ENCODE assay signal across 2 cellular contexts in the genomic region with DNA sequence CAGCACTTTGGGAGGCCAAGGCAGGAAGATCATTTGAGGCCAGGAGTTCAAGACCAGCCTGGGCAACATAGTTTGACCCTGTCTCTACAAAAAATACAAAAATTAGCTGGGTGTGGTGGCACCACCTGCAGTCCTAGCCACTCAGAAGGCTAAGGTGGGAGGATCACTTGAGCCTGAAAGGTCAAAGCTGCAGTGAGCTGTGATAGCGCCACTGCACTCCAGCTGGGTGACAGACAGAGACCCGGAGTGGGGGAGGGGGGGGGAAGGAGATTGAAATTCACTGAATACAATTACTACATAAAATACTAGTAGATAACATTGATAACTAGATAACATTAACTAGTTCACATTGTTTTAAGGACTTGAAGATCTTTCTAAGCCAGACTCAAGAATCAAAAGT.
TF ChIP-seq lines count a peak whose summit lies in the region.

No MANE protein-coding gene starts in this region.

TF ChIP-seq in GM23338, 12 proteins besides CTCF, POLR2A, EP300 and RAD21 (continued from another document):
- TF ChIP-seq, protein P1, sequence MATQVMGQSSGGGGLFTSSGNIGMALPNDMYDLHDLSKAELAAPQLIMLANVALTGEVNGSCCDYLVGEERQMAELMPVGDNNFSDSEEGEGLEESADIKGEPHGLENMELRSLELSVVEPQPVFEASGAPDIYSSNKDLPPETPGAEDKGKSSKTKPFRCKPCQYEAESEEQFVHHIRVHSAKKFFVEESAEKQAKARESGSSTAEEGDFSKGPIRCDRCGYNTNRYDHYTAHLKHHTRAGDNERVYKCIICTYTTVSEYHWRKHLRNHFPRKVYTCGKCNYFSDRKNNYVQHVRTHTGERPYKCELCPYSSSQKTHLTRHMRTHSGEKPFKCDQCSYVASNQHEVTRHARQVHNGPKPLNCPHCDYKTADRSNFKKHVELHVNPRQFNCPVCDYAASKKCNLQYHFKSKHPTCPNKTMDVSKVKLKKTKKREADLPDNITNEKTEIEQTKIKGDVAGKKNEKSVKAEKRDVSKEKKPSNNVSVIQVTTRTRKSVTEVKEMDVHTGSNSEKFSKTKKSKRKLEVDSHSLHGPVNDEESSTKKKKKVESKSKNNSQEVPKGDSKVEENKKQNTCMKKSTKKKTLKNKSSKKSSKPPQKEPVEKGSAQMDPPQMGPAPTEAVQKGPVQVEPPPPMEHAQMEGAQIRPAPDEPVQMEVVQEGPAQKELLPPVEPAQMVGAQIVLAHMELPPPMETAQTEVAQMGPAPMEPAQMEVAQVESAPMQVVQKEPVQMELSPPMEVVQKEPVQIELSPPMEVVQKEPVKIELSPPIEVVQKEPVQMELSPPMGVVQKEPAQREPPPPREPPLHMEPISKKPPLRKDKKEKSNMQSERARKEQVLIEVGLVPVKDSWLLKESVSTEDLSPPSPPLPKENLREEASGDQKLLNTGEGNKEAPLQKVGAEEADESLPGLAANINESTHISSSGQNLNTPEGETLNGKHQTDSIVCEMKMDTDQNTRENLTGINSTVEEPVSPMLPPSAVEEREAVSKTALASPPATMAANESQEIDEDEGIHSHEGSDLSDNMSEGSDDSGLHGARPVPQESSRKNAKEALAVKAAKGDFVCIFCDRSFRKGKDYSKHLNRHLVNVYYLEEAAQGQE (IDR thresholded peaks at IDR 0.05; ENCODE audit: unreplicated experiment): no peak
- no peak for TF ChIP-seq NANOG (IDR thresholded peaks at IDR 0.05; ENCODE audit: borderline replicate concordance)
- TF ChIP-seq, protein P2, sequence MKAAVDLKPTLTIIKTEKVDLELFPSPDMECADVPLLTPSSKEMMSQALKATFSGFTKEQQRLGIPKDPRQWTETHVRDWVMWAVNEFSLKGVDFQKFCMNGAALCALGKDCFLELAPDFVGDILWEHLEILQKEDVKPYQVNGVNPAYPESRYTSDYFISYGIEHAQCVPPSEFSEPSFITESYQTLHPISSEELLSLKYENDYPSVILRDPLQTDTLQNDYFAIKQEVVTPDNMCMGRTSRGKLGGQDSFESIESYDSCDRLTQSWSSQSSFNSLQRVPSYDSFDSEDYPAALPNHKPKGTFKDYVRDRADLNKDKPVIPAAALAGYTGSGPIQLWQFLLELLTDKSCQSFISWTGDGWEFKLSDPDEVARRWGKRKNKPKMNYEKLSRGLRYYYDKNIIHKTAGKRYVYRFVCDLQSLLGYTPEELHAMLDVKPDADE (IDR thresholded peaks at IDR 0.05): no peak
- TF ChIP-seq STAT1 (IDR thresholded peaks at IDR 0.05; ENCODE audit: unreplicated experiment): no peak
- TF ChIP-seq, protein P3, sequence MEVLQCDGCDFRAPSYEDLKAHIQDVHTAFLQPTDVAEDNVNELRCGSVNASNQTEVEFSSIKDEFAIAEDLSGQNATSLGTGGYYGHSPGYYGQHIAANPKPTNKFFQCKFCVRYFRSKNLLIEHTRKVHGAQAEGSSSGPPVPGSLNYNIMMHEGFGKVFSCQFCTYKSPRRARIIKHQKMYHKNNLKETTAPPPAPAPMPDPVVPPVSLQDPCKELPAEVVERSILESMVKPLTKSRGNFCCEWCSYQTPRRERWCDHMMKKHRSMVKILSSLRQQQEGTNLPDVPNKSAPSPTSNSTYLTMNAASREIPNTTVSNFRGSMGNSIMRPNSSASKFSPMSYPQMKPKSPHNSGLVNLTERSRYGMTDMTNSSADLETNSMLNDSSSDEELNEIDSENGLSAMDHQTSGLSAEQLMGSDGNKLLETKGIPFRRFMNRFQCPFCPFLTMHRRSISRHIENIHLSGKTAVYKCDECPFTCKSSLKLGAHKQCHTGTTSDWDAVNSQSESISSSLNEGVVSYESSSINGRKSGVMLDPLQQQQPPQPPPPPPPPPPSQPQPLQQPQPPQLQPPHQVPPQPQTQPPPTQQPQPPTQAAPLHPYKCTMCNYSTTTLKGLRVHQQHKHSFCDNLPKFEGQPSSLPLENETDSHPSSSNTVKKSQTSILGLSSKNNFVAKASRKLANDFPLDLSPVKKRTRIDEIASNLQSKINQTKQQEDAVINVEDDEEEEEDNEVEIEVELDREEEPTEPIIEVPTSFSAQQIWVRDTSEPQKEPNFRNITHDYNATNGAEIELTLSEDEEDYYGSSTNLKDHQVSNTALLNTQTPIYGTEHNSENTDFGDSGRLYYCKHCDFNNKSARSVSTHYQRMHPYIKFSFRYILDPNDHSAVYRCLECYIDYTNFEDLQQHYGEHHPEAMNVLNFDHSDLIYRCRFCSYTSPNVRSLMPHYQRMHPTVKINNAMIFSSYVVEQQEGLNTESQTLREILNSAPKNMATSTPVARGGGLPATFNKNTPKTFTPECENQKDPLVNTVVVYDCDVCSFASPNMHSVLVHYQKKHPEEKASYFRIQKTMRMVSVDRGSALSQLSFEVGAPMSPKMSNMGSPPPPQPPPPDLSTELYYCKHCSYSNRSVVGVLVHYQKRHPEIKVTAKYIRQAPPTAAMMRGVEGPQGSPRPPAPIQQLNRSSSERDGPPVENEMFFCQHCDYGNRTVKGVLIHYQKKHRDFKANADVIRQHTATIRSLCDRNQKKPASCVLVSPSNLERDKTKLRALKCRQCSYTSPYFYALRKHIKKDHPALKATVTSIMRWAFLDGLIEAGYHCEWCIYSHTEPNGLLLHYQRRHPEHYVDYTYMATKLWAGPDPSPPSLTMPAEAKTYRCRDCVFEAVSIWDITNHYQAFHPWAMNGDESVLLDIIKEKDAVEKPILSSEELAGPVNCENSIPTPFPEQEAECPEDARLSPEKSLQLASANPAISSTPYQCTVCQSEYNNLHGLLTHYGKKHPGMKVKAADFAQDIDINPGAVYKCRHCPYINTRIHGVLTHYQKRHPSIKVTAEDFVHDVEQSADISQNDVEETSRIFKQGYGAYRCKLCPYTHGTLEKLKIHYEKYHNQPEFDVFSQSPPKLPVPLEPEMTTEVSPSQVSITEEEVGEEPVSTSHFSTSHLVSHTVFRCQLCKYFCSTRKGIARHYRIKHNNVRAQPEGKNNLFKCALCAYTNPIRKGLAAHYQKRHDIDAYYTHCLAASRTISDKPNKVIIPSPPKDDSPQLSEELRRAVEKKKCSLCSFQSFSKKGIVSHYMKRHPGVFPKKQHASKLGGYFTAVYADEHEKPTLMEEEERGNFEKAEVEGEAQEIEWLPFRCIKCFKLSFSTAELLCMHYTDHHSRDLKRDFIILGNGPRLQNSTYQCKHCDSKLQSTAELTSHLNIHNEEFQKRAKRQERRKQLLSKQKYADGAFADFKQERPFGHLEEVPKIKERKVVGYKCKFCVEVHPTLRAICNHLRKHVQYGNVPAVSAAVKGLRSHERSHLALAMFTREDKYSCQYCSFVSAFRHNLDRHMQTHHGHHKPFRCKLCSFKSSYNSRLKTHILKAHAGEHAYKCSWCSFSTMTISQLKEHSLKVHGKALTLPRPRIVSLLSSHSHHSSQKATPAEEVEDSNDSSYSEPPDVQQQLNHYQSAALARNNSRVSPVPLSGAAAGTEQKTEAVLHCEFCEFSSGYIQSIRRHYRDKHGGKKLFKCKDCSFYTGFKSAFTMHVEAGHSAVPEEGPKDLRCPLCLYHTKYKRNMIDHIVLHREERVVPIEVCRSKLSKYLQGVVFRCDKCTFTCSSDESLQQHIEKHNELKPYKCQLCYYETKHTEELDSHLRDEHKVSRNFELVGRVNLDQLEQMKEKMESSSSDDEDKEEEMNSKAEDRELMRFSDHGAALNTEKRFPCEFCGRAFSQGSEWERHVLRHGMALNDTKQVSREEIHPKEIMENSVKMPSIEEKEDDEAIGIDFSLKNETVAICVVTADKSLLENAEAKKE (CRISPR knock-in tag; IDR thresholded peaks at IDR 0.05): no peak
- TF ChIP-seq ZNF114 (CRISPR knock-in tag; IDR thresholded peaks at IDR 0.05): no peak
- TF ChIP-seq EZH2 (IDR thresholded peaks at IDR 0.05; ENCODE audit: low read depth, unreplicated experiment): no peak
- TF ChIP-seq POLR2AphosphoS5 (IDR thresholded peaks at IDR 0.05; ENCODE audit: low read depth): no peak
- no peak for TF ChIP-seq CREB1 (CRISPR knock-in tag; IDR thresholded peaks at IDR 0.05; ENCODE audit: low read depth)

TF ChIP-seq in GM12878, 131 proteins besides CTCF, POLR2A, EP300 and RAD21 (continued from another document):
- TF ChIP-seq, protein P4, sequence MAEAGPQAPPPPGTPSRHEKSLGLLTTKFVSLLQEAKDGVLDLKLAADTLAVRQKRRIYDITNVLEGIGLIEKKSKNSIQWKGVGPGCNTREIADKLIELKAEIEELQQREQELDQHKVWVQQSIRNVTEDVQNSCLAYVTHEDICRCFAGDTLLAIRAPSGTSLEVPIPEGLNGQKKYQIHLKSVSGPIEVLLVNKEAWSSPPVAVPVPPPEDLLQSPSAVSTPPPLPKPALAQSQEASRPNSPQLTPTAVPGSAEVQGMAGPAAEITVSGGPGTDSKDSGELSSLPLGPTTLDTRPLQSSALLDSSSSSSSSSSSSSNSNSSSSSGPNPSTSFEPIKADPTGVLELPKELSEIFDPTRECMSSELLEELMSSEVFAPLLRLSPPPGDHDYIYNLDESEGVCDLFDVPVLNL (IDR thresholded peaks at IDR 0.05; ENCODE audit: low read depth, low read length): no peak
- TF ChIP-seq GABPA (IDR thresholded peaks at IDR 0.05; ENCODE audit: low read depth) (no peak), RFX5 (IDR thresholded peaks at IDR 0.05; ENCODE audit: low read depth, low read length) (no peak), GATAD2B (conservative IDR thresholded peaks at IDR 0.05; ENCODE audit: low read depth) (no peak), JUND (IDR thresholded peaks at IDR 0.05; ENCODE audit: low read depth, low read length) (no peak), IRF4 (IDR thresholded peaks at IDR 0.05; ENCODE audit: low read depth, low read length) (no peak)
- TF ChIP-seq, protein P5, sequence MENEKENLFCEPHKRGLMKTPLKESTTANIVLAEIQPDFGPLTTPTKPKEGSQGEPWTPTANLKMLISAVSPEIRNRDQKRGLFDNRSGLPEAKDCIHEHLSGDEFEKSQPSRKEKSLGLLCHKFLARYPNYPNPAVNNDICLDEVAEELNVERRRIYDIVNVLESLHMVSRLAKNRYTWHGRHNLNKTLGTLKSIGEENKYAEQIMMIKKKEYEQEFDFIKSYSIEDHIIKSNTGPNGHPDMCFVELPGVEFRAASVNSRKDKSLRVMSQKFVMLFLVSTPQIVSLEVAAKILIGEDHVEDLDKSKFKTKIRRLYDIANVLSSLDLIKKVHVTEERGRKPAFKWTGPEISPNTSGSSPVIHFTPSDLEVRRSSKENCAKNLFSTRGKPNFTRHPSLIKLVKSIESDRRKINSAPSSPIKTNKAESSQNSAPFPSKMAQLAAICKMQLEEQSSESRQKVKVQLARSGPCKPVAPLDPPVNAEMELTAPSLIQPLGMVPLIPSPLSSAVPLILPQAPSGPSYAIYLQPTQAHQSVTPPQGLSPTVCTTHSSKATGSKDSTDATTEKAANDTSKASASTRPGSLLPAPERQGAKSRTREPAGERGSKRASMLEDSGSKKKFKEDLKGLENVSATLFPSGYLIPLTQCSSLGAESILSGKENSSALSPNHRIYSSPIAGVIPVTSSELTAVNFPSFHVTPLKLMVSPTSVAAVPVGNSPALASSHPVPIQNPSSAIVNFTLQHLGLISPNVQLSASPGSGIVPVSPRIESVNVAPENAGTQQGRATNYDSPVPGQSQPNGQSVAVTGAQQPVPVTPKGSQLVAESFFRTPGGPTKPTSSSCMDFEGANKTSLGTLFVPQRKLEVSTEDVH (IDR thresholded peaks at IDR 0.05; ENCODE audit: low read depth, partially characterized antibody): no peak
- TF ChIP-seq, protein P6, sequence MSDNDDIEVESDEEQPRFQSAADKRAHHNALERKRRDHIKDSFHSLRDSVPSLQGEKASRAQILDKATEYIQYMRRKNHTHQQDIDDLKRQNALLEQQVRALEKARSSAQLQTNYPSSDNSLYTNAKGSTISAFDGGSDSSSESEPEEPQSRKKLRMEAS (IDR thresholded peaks at IDR 0.05; ENCODE audit: low read depth, low read length): no peak
- TF ChIP-seq, protein P7, sequence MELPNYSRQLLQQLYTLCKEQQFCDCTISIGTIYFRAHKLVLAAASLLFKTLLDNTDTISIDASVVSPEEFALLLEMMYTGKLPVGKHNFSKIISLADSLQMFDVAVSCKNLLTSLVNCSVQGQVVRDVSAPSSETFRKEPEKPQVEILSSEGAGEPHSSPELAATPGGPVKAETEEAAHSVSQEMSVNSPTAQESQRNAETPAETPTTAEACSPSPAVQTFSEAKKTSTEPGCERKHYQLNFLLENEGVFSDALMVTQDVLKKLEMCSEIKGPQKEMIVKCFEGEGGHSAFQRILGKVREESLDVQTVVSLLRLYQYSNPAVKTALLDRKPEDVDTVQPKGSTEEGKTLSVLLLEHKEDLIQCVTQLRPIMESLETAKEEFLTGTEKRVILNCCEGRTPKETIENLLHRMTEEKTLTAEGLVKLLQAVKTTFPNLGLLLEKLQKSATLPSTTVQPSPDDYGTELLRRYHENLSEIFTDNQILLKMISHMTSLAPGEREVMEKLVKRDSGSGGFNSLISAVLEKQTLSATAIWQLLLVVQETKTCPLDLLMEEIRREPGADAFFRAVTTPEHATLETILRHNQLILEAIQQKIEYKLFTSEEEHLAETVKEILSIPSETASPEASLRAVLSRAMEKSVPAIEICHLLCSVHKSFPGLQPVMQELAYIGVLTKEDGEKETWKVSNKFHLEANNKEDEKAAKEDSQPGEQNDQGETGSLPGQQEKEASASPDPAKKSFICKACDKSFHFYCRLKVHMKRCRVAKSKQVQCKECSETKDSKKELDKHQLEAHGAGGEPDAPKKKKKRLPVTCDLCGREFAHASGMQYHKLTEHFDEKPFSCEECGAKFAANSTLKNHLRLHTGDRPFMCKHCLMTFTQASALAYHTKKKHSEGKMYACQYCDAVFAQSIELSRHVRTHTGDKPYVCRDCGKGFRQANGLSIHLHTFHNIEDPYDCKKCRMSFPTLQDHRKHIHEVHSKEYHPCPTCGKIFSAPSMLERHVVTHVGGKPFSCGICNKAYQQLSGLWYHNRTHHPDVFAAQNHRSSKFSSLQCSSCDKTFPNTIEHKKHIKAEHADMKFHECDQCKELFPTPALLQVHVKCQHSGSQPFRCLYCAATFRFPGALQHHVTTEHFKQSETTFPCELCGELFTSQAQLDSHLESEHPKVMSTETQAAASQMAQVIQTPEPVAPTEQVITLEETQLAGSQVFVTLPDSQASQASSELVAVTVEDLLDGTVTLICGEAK (IDR thresholded peaks at IDR 0.05; ENCODE audit: borderline replicate concordance): no peak
